28 cellular contexts compared by ENCODE assay signal in the genomic region with DNA sequence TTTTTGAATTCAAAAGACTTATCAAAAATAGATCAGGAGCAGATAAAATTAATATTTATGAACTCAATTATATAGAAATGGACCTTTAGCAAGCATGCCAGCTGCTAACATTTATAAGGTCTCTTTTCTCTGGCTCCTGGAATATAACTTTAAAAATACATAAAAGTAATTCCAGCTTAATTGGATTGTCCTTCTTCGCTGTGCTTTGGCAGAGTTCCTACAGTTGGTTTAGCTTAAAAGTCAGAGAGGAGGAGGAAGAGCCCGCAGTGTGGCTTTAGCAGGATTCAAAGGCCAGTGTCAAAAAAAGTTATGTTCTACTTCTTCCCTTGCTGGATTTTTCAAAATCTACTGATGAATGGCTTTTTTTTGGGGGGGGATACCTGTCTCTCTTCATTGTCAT.
"Had no signal": no experiment of that assay in that cellular context is flagged by ENCODE, and none has a peak within 500 bp of the region (broad histone marks: within the 10 kb centered on the region; RNA-seq: fewer than 3 reads in every experiment).

No MANE protein-coding gene starts in this region.

- H3K27ac ChIP-seq: stomach, suprapubic skin, testis, thoracic aorta, thyroid gland, tibial artery, tibial nerve, transverse colon, upper lobe of left lung, upper lobe of right lung, uterus, vagina had no signal

- H3K9me3 ChIP-seq: stomach, suprapubic skin, testis, thoracic aorta, thyroid gland, tibial artery, tibial nerve, transverse colon, upper lobe of left lung, upper lobe of right lung, uterus, vagina had no signal

- H3K36me3 Mint-ChIP-seq: stimulated activated effector memory CD8-positive, alpha-beta T cell treated with anti-CD3 and anti-CD28 coated beads, Interleukin-12 subunit alpha, Interleukin-12 subunit beta, amount 100 ng/mL, for 72 hours; stimulated activated memory B cell treated with anti-CD40 and anti-IgM and Interleukin-4, amounts not matched to agents 10 μg/mL and 1 μg/mL and 100 μg/mL, for 72 hours; stimulated activated naive B cell treated with anti-CD40 and anti-IgM and Interleukin-4, amounts not matched to agents 10 μg/mL and 1 μg/mL and 100 μg/mL, for 72 hours; type B pancreatic cell had no signal

- ATAC-seq: stimulated activated effector memory CD8-positive, alpha-beta T cell treated with anti-CD3 and anti-CD28 coated beads, Interleukin-12 subunit alpha, Interleukin-12 subunit beta, amount 100 ng/mL, for 72 hours; stimulated activated memory B cell treated with anti-CD40 and anti-IgM and Interleukin-4, amounts not matched to agents 10 μg/mL and 1 μg/mL and 100 μg/mL, for 72 hours; stimulated activated naive B cell treated with anti-CD40 and anti-IgM and Interleukin-4, amounts not matched to agents 10 μg/mL and 1 μg/mL and 100 μg/mL, for 72 hours; stimulated activated naive CD8-positive, alpha-beta T cell treated with anti-CD3 and anti-CD28 coated beads, Interleukin-15, amount 100 ng/mL, for 72 hours; stimulated activated naive CD8-positive, alpha-beta T cell treated with anti-CD3 and anti-CD28 coated beads, Interleukin-15, Interleukin-2, amounts not matched to agents 100 U/mL and 50 U/mL, for 24 hours; upper lobe of right lung had no signal

- DNase-seq: stimulated activated CD4-positive, alpha-beta T cell treated with anti-CD3 and anti-CD28 coated beads, Interleukin-2, amount 100 ng/mL, for 48 hours; stimulated activated CD4-positive, alpha-beta T cell treated with anti-CD3 and anti-CD28 coated beads, Interleukin-4, amount 100 ng/mL, for 1 hour; stimulated activated CD4-positive, alpha-beta T cell treated with anti-CD3 and anti-CD28 coated beads, Interleukin-4, amount 100 ng/mL, for 24 hours; stimulated activated CD4-positive, alpha-beta T cell treated with anti-CD3 and anti-CD28 coated beads, Interleukin-4, amount 100 ng/mL, for 4 hours; stimulated activated CD8-positive, alpha-beta memory T cell treated with anti-CD3 and anti-CD28 coated beads, Interleukin-4, amount 100 ng/mL, for 48 hours; stimulated activated naive B cell treated with anti-CD40 and anti-IgM and Interleukin-4, amounts not matched to agents 10 μg/mL and 1 μg/mL and 100 μg/mL, for 72 hours; stimulated activated naive CD4-positive, alpha-beta T cell; stimulated activated naive CD4-positive, alpha-beta T cell treated with Interleukin-2 at 50 U/mL for 16 hours; stimulated activated naive CD8-positive, alpha-beta T cell treated with anti-CD3 and anti-CD28 coated beads, Interleukin-15, amount 100 ng/mL, for 72 hours; stimulated activated naive CD8-positive, alpha-beta T cell treated with anti-CD3 and anti-CD28 coated beads, Interleukin-15, Interleukin-2, amounts not matched to agents 100 U/mL and 50 U/mL, for 24 hours; stomach; substantia nigra; testis; thyroid gland; tibial artery; transverse colon; trophoblast cell; upper lobe of left lung; upper lobe of right lung; uterus had no signal

- H3K9me3 Mint-ChIP-seq: stimulated activated effector memory CD8-positive, alpha-beta T cell treated with anti-CD3 and anti-CD28 coated beads, Interleukin-12 subunit alpha, Interleukin-12 subunit beta, amount 100 ng/mL, for 72 hours; stimulated activated memory B cell treated with anti-CD40 and anti-IgM and Interleukin-4, amounts not matched to agents 10 μg/mL and 1 μg/mL and 100 μg/mL, for 72 hours; stimulated activated naive CD8-positive, alpha-beta T cell treated with anti-CD3 and anti-CD28 coated beads, Interleukin-15, amount 100 ng/mL, for 72 hours; stimulated activated naive CD8-positive, alpha-beta T cell treated with anti-CD3 and anti-CD28 coated beads, Interleukin-15, Interleukin-2, amounts not matched to agents 100 ng/mL and 50 ng/mL, for 24 hours; type B pancreatic cell had no signal

- H3K4me3 ChIP-seq: stomach, suprapubic skin, testis, thoracic aorta, thyroid gland, tibial artery, tibial nerve, transverse colon, upper lobe of left lung, upper lobe of right lung, uterus, vagina had no signal

- H3K4me3 Mint-ChIP-seq: stimulated activated effector memory CD8-positive, alpha-beta T cell treated with anti-CD3 and anti-CD28 coated beads, Interleukin-12 subunit alpha, Interleukin-12 subunit beta, amount 100 ng/mL, for 72 hours; stimulated activated memory B cell treated with anti-CD40 and anti-IgM and Interleukin-4, amounts not matched to agents 10 μg/mL and 1 μg/mL and 100 μg/mL, for 72 hours; stimulated activated naive B cell treated with anti-CD40 and anti-IgM and Interleukin-4, amounts not matched to agents 10 μg/mL and 1 μg/mL and 100 μg/mL, for 72 hours; stimulated activated naive CD8-positive, alpha-beta T cell treated with anti-CD3 and anti-CD28 coated beads, Interleukin-15, amount 100 ng/mL, for 72 hours; stimulated activated naive CD8-positive, alpha-beta T cell treated with anti-CD3 and anti-CD28 coated beads, Interleukin-15, Interleukin-2, amounts not matched to agents 100 ng/mL and 50 ng/mL, for 24 hours; type B pancreatic cell had no signal

- H3K27me3 Mint-ChIP-seq: stimulated activated memory B cell treated with anti-CD40 and anti-IgM and Interleukin-4, amounts not matched to agents 10 μg/mL and 1 μg/mL and 100 μg/mL, for 72 hours; stimulated activated naive CD8-positive, alpha-beta T cell treated with anti-CD3 and anti-CD28 coated beads, Interleukin-15, Interleukin-2, amounts not matched to agents 100 ng/mL and 50 ng/mL, for 24 hours had no signal

- H3K4me1 ChIP-seq: stomach, suprapubic skin, testis, thyroid gland, tibial artery, tibial nerve, transverse colon, upper lobe of left lung, upper lobe of right lung, uterus, vagina had no signal

- H3K4me1 Mint-ChIP-seq: stimulated activated naive B cell treated with anti-CD40 and anti-IgM and Interleukin-4, amounts not matched to agents 10 μg/mL and 1 μg/mL and 100 μg/mL, for 72 hours; stimulated activated naive CD8-positive, alpha-beta T cell treated with anti-CD3 and anti-CD28 coated beads, Interleukin-15, amount 100 ng/mL, for 72 hours had no signal

- H3K27me3 ChIP-seq: stomach, suprapubic skin, testis, thyroid gland, tibial artery, tibial nerve, transverse colon, upper lobe of left lung, upper lobe of right lung, uterus, vagina had no signal

- H3K27ac Mint-ChIP-seq: stimulated activated memory B cell treated with anti-CD40 and anti-IgM and Interleukin-4, amounts not matched to agents 10 μg/mL and 1 μg/mL and 100 μg/mL, for 72 hours; stimulated activated naive CD8-positive, alpha-beta T cell treated with anti-CD3 and anti-CD28 coated beads, Interleukin-15, Interleukin-2, amounts not matched to agents 100 ng/mL and 50 ng/mL, for 24 hours; type B pancreatic cell had no signal

- H3K36me3 ChIP-seq: stomach, suprapubic skin, thoracic aorta, thyroid gland, tibial artery, tibial nerve, transverse colon, upper lobe of left lung, upper lobe of right lung, uterus, vagina had no signal
